Comparison of ENCODE assay signal across 9 cellular contexts in genomic region chr16:11349599-11350276, GRCh38. TPM values are rescaled to one million over a fixed set of nuclear protein-coding genes. Genes with fewer than 3 reads are reported as not detected.
DNase-seq lines count a peak whose midpoint lies in the region; ATAC-seq and TF ChIP-seq lines count a peak whose summit lies in the region.
"Had no signal": no experiment of that assay in that cellular context is flagged by ENCODE, and none has a peak within 500 bp of the region (broad histone marks: within the 10 kb centered on the region; RNA-seq: fewer than 3 reads in every experiment).

No MANE protein-coding gene starts in this region.

- intact Hi-C loops in breast epithelium (cut with DNase I; ENCODE audit: low total_unique reads), result loop anchor here (5.0 kb wide), 1 partner anchor 382 kb away; no protein-coding TSS in a partner anchor

- DNase-seq in breast epithelium (ENCODE audit: low spot score in 2 of 2) (peak in 1 of 2 donors; percentile 71), type B pancreatic cell (ENCODE audit: extremely low spot score, unreplicated experiment) (no peak), NCI-H345 treated with DMSO at 0.1 percent for 48 hours (lab: John Stamatoyannopoulos, UW; ENCODE audit: unreplicated experiment) (no peak)
- DNase-seq in stimulated activated CD4-positive, alpha-beta T cell treated with anti-CD3 and anti-CD28 coated beads, Interleukin-12 subunit alpha, Interleukin-12 subunit beta, amount 100 ng/mL, for 4 hours, result no peak
- DNase-seq: activated CD4-positive, alpha-beta T cell treated with anti-CD3 and anti-CD28 coated beads for 48 hours had no signal

- no peaks in the 10 kb centered on the region for H3K27me3 ChIP-seq in Loucy (ENCODE audit: insufficient read depth, low read length, poor library complexity, severe bottlenecking)
- H3K27me3 ChIP-seq in breast epithelium, result no peaks in the 10 kb centered on the region
- H3K27me3 ChIP-seq in liver (ENCODE audit: control insufficient read depth in 4 of 4, insufficient read depth in 4 of 4, low read length in 3 of 4), result no peaks in the 10 kb centered on the region

- H3K9ac ChIP-seq in Loucy (ENCODE audit: low read depth, low read length, poor library complexity, severe bottlenecking) (no peak overlapping the region), liver (ENCODE audit: low read depth in 1 of 2, low read length in 2 of 2) (no peak overlapping the region)

- no peak for TF ChIP-seq CTCF in Loucy (conservative IDR thresholded peaks at IDR 0.05; ENCODE audit: low read length)
- no peak for TF ChIP-seq CTCF in breast epithelium (IDR thresholded peaks at IDR 0.05)
- TF ChIP-seq CTCF in liver (IDR thresholded peaks at IDR 0.05; ENCODE audit: low read depth, low read length, missing input control), result no peak
- TF ChIP-seq CTCF in type B pancreatic cell (conservative IDR thresholded peaks at IDR 0.05), result no peak

- H3K27me3 Mint-ChIP-seq in type B pancreatic cell, result no peaks in the 10 kb centered on the region

- no peak for TF ChIP-seq RAD21 in liver (IDR thresholded peaks at IDR 0.05)

- H3K27ac ChIP-seq in breast epithelium (peak overlapping the region; percentile 68 to 69), liver (ENCODE audit: low read depth in 1 of 2, low read length in 2 of 2) (peak overlapping the region; percentile 4 to 31)

- peaks cover 56% of the 10 kb centered on the region for H3K79me2 ChIP-seq in Loucy (ENCODE audit: insufficient read depth, low read length)

- H3K9me3 ChIP-seq in Loucy (ENCODE audit: insufficient read depth, low read depth, low read length) (no peaks in the 10 kb centered on the region), breast epithelium (no peaks in the 10 kb centered on the region), liver (ENCODE audit: control insufficient read depth in 4 of 4, low read length in 3 of 4) (no peaks in the 10 kb centered on the region)

- H2AFZ ChIP-seq in Loucy (ENCODE audit: low read length), result no peak overlapping the region

- ATAC-seq in HG03354 (IDR thresholded peaks at IDR 0.05; ENCODE audit: poor library complexity, severe bottlenecking, unreplicated experiment) (no peak), GM21717 (IDR thresholded peaks at IDR 0.05; ENCODE audit: unreplicated experiment) (no peak)

- H3K27ac Mint-ChIP-seq in type B pancreatic cell, result peak overlapping the region; percentile 92

- H3K36me3 ChIP-seq in Loucy (ENCODE audit: insufficient read depth, low read length), result no peaks in the 10 kb centered on the region
- no peaks in the 10 kb centered on the region for H3K36me3 ChIP-seq in breast epithelium
- no peaks in the 10 kb centered on the region for H3K36me3 ChIP-seq in liver (ENCODE audit: control insufficient read depth in 4 of 4, insufficient read depth in 3 of 4, low read depth in 1 of 4, low read length in 3 of 4)

- H3K4me3 Mint-ChIP-seq in type B pancreatic cell, result peak overlapping the region; percentile 62

- 70% methylated on average over 14 of the region's 14 CpGs for WGBS in liver

- no peak overlapping the region for H3K4me3 ChIP-seq in Loucy (ENCODE audit: low read length, poor library complexity, severe bottlenecking)
- H3K4me3 ChIP-seq in breast epithelium, result no peak overlapping the region
- H3K4me3 ChIP-seq in liver (ENCODE audit: low read depth in 1 of 3, low read length in 3 of 3), result no peak overlapping the region

- H3K4me1 ChIP-seq in Loucy (ENCODE audit: insufficient read depth, low read length, poor library complexity, severe bottlenecking) (peaks cover 30% of the 10 kb centered on the region), breast epithelium (peaks cover 0 to 5% of the 10 kb centered on the region in 2 donors), liver (ENCODE audit: control insufficient read depth in 4 of 4, insufficient read depth in 4 of 4, low read length in 3 of 4) (peaks cover 4 to 13% (median 7%) of the 10 kb centered on the region in 4 donors)

- no peaks in the 10 kb centered on the region for H3K9me2 ChIP-seq in Loucy (replicated peaks; ENCODE audit: low read depth, low read length)

- peaks cover 41% of the 10 kb centered on the region for H3K4me1 Mint-ChIP-seq in type B pancreatic cell (ENCODE audit: unreplicated experiment)

- H3K36me3 Mint-ChIP-seq in type B pancreatic cell, result peaks cover 18% of the 10 kb centered on the region

- TF ChIP-seq POLR2A in breast epithelium (IDR thresholded peaks at IDR 0.05), result no peak

- no peaks in the 10 kb centered on the region for H3K9me3 Mint-ChIP-seq in type B pancreatic cell

- H3F3A ChIP-seq in Loucy (ENCODE audit: low read depth), result no peaks in the 10 kb centered on the region

- peak overlapping the region; percentile 57 for H3K4me2 ChIP-seq in Loucy (ENCODE audit: low read depth, low read length, poor library complexity, severe bottlenecking)

- no peaks in the 10 kb centered on the region for H4K20me1 ChIP-seq in Loucy (ENCODE audit: insufficient read depth, low read length, poor library complexity, severe bottlenecking)

TF ChIP-seq in liver, 16 proteins besides CTCF, POLR2A, EP300 and RAD21:
- no peak for TF ChIP-seq FOXA2 (IDR thresholded peaks at IDR 0.05)
- TF ChIP-seq REST (IDR thresholded peaks at IDR 0.05), result no peak
- no peak for TF ChIP-seq TAF1 (conservative IDR thresholded peaks at IDR 0.05)
- TF ChIP-seq HNF4G (IDR thresholded peaks at IDR 0.05), result no peak
- no peak for TF ChIP-seq JUND (IDR thresholded peaks at IDR 0.05)
- TF ChIP-seq NR2F2 (IDR thresholded peaks at IDR 0.05), result no peak
- TF ChIP-seq YY1 (IDR thresholded peaks at IDR 0.05), result no peak
- TF ChIP-seq FOXA1 (IDR thresholded peaks at IDR 0.05), result no peak
- no peak for TF ChIP-seq SP1 (IDR thresholded peaks at IDR 0.05)
- TF ChIP-seq RXRA (IDR thresholded peaks at IDR 0.05), result no peak
- no peak for TF ChIP-seq ATF3 (IDR thresholded peaks at IDR 0.05)
- TF ChIP-seq GABPA (IDR thresholded peaks at IDR 0.05 in 1 of 2, conservative IDR thresholded peaks at IDR 0.05 in 1 of 2), result no peak
- no peak for TF ChIP-seq EGR1 (IDR thresholded peaks at IDR 0.05; ENCODE audit: low read depth in 2 of 2)
- TF ChIP-seq HNF4A (conservative IDR thresholded peaks at IDR 0.05), result no peak
- TF ChIP-seq, protein P1, sequence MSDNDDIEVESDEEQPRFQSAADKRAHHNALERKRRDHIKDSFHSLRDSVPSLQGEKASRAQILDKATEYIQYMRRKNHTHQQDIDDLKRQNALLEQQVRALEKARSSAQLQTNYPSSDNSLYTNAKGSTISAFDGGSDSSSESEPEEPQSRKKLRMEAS (IDR thresholded peaks at IDR 0.05), result no peak
TF ChIP-seq in liver: peak in this region for 0.

RNA-seq across cellular contexts. Expression of gene RMI2, which starts 4.5 kb away (rescaled TPM):
- total RNA-seq in breast epithelium, result 1 to 10 TPM in 1 of 3 donors, under 1 TPM in 2; 0.16 to 1.6 (median 0.33) TPM
- 1 to 10 TPM in 1 of 2 donors, under 1 TPM in 1; 0.33 to 8.5 TPM for total RNA-seq in liver
- polyA plus RNA-seq in liver, result 1 to 10 TPM in 1 of 2 donors, under 1 TPM in 1; 0.28 to 1.3 TPM
- total RNA-seq in type B pancreatic cell (ENCODE audit: low replicate concordance), result 30.0 and 41.3 TPM in 2 replicates
